In the genomic region with DNA sequence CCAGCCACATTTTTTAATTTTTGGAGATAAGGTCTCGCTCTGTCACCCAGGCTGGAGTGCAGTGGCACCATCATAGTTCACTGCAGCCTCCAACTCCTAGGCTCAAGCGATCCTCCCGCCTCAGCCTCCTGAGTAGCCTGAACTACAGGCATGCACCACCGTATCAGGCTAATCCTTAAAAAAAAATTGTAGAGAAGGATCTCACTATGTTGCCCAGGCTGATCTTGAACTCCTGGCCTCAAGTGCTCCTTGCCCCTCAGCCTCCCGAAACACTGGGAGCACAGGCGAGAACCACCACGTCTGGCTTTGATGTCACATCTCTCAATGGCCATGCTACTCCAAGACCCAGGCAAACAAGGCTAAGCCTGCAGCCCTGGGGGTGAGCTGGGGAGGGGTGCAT, we compare ENCODE assay signal across 2 cellular contexts.
TF ChIP-seq lines count a peak whose summit lies in the region.

No MANE protein-coding gene starts in this region.

TF ChIP-seq in K562, 482 proteins besides CTCF, POLR2A, EP300 and RAD21:
- TF ChIP-seq, protein P1, sequence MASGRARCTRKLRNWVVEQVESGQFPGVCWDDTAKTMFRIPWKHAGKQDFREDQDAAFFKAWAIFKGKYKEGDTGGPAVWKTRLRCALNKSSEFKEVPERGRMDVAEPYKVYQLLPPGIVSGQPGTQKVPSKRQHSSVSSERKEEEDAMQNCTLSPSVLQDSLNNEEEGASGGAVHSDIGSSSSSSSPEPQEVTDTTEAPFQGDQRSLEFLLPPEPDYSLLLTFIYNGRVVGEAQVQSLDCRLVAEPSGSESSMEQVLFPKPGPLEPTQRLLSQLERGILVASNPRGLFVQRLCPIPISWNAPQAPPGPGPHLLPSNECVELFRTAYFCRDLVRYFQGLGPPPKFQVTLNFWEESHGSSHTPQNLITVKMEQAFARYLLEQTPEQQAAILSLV (tag; IDR thresholded peaks at IDR 0.05), result no peak
- TF ChIP-seq ZNF121 (CRISPR knock-in tag; conservative IDR thresholded peaks at IDR 0.05) (peak; percentile 93), PHF20 (IDR thresholded peaks at IDR 0.05; ENCODE audit: partially characterized antibody) (no peak), ZNF174 (CRISPR knock-in tag; IDR thresholded peaks at IDR 0.05) (no peak), BMI1 (IDR thresholded peaks at IDR 0.05; ENCODE audit: low read length) (no peak), NR4A1 (CRISPR knock-in tag; IDR thresholded peaks at IDR 0.05) (no peak), NR4A1 (tag; IDR thresholded peaks at IDR 0.05) (no peak), CREBBP (IDR thresholded peaks at IDR 0.05; ENCODE audit: low read depth, low read length) (no peak), RBM25 (IDR thresholded peaks at IDR 0.05; ENCODE audit: low read depth, low read length, severe bottlenecking) (peak; percentile 31), ZBTB7A (IDR thresholded peaks at IDR 0.05; ENCODE audit: borderline replicate concordance, control insufficient read depth, low read depth, low read length) (peak; percentile 15; the same call in 1 of the 2 replicates), KLF10 (CRISPR knock-in tag; IDR thresholded peaks at IDR 0.05) (no peak), KLF13 (tag; IDR thresholded peaks at IDR 0.05; ENCODE audit: borderline replicate concordance, low read depth) (no peak), BCOR (IDR thresholded peaks at IDR 0.05) (peak; percentile 27; the same call in 1 of the 2 replicates), ZNF445 (CRISPR knock-in tag; IDR thresholded peaks at IDR 0.05; ENCODE audit: low read depth) (no peak)
- TF ChIP-seq, protein P2, sequence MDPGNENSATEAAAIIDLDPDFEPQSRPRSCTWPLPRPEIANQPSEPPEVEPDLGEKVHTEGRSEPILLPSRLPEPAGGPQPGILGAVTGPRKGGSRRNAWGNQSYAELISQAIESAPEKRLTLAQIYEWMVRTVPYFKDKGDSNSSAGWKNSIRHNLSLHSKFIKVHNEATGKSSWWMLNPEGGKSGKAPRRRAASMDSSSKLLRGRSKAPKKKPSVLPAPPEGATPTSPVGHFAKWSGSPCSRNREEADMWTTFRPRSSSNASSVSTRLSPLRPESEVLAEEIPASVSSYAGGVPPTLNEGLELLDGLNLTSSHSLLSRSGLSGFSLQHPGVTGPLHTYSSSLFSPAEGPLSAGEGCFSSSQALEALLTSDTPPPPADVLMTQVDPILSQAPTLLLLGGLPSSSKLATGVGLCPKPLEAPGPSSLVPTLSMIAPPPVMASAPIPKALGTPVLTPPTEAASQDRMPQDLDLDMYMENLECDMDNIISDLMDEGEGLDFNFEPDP (CRISPR knock-in tag; IDR thresholded peaks at IDR 0.05), result no peak
- TF ChIP-seq, protein P3, sequence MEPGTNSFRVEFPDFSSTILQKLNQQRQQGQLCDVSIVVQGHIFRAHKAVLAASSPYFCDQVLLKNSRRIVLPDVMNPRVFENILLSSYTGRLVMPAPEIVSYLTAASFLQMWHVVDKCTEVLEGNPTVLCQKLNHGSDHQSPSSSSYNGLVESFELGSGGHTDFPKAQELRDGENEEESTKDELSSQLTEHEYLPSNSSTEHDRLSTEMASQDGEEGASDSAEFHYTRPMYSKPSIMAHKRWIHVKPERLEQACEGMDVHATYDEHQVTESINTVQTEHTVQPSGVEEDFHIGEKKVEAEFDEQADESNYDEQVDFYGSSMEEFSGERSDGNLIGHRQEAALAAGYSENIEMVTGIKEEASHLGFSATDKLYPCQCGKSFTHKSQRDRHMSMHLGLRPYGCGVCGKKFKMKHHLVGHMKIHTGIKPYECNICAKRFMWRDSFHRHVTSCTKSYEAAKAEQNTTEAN (CRISPR knock-in tag; IDR thresholded peaks at IDR 0.05), result no peak

TF ChIP-seq in H1, 55 proteins besides CTCF, POLR2A, EP300 and RAD21:
- TF ChIP-seq CHD1 (IDR thresholded peaks at IDR 0.05; ENCODE audit: low read depth, low read length), result no peak
- TF ChIP-seq CTBP2 (IDR thresholded peaks at IDR 0.05; ENCODE audit: borderline replicate concordance, insufficient read depth, insufficient read length, low read length), result no peak
- TF ChIP-seq, protein P4, sequence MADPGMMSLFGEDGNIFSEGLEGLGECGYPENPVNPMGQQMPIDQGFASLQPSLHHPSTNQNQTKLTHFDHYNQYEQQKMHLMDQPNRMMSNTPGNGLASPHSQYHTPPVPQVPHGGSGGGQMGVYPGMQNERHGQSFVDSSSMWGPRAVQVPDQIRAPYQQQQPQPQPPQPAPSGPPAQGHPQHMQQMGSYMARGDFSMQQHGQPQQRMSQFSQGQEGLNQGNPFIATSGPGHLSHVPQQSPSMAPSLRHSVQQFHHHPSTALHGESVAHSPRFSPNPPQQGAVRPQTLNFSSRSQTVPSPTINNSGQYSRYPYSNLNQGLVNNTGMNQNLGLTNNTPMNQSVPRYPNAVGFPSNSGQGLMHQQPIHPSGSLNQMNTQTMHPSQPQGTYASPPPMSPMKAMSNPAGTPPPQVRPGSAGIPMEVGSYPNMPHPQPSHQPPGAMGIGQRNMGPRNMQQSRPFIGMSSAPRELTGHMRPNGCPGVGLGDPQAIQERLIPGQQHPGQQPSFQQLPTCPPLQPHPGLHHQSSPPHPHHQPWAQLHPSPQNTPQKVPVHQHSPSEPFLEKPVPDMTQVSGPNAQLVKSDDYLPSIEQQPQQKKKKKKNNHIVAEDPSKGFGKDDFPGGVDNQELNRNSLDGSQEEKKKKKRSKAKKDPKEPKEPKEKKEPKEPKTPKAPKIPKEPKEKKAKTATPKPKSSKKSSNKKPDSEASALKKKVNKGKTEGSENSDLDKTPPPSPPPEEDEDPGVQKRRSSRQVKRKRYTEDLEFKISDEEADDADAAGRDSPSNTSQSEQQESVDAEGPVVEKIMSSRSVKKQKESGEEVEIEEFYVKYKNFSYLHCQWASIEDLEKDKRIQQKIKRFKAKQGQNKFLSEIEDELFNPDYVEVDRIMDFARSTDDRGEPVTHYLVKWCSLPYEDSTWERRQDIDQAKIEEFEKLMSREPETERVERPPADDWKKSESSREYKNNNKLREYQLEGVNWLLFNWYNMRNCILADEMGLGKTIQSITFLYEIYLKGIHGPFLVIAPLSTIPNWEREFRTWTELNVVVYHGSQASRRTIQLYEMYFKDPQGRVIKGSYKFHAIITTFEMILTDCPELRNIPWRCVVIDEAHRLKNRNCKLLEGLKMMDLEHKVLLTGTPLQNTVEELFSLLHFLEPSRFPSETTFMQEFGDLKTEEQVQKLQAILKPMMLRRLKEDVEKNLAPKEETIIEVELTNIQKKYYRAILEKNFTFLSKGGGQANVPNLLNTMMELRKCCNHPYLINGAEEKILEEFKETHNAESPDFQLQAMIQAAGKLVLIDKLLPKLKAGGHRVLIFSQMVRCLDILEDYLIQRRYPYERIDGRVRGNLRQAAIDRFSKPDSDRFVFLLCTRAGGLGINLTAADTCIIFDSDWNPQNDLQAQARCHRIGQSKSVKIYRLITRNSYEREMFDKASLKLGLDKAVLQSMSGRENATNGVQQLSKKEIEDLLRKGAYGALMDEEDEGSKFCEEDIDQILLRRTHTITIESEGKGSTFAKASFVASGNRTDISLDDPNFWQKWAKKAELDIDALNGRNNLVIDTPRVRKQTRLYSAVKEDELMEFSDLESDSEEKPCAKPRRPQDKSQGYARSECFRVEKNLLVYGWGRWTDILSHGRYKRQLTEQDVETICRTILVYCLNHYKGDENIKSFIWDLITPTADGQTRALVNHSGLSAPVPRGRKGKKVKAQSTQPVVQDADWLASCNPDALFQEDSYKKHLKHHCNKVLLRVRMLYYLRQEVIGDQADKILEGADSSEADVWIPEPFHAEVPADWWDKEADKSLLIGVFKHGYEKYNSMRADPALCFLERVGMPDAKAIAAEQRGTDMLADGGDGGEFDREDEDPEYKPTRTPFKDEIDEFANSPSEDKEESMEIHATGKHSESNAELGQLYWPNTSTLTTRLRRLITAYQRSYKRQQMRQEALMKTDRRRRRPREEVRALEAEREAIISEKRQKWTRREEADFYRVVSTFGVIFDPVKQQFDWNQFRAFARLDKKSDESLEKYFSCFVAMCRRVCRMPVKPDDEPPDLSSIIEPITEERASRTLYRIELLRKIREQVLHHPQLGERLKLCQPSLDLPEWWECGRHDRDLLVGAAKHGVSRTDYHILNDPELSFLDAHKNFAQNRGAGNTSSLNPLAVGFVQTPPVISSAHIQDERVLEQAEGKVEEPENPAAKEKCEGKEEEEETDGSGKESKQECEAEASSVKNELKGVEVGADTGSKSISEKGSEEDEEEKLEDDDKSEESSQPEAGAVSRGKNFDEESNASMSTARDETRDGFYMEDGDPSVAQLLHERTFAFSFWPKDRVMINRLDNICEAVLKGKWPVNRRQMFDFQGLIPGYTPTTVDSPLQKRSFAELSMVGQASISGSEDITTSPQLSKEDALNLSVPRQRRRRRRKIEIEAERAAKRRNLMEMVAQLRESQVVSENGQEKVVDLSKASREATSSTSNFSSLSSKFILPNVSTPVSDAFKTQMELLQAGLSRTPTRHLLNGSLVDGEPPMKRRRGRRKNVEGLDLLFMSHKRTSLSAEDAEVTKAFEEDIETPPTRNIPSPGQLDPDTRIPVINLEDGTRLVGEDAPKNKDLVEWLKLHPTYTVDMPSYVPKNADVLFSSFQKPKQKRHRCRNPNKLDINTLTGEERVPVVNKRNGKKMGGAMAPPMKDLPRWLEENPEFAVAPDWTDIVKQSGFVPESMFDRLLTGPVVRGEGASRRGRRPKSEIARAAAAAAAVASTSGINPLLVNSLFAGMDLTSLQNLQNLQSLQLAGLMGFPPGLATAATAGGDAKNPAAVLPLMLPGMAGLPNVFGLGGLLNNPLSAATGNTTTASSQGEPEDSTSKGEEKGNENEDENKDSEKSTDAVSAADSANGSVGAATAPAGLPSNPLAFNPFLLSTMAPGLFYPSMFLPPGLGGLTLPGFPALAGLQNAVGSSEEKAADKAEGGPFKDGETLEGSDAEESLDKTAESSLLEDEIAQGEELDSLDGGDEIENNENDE (IDR thresholded peaks at IDR 0.05; ENCODE audit: insufficient replicate concordance, low read length), result no peak
- TF ChIP-seq HDAC2 (IDR thresholded peaks at IDR 0.05; ENCODE audit: borderline replicate concordance in 1 of 2, low read depth in 2 of 2, low read length in 2 of 2), result no peak
- no peak for TF ChIP-seq SIX5 (IDR thresholded peaks at IDR 0.05; ENCODE audit: low read depth, low read length)
- TF ChIP-seq, protein P5, sequence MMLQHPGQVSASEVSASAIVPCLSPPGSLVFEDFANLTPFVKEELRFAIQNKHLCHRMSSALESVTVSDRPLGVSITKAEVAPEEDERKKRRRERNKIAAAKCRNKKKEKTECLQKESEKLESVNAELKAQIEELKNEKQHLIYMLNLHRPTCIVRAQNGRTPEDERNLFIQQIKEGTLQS (IDR thresholded peaks at IDR 0.05; ENCODE audit: insufficient read depth, low read depth, low read length), result no peak
- TF ChIP-seq RFX5 (IDR thresholded peaks at IDR 0.05; ENCODE audit: borderline replicate concordance, low read depth, low read length), result no peak
- TF ChIP-seq FOSL1 (IDR thresholded peaks at IDR 0.05; ENCODE audit: insufficient read depth, low read depth, low read length), result no peak
- TF ChIP-seq POLR2AphosphoS5 (IDR thresholded peaks at IDR 0.05; ENCODE audit: low read depth, low read length), result no peak
- TF ChIP-seq POU5F1 (IDR thresholded peaks at IDR 0.05; ENCODE audit: low read depth, low read length), result no peak
- no peak for TF ChIP-seq RNF2 (IDR thresholded peaks at IDR 0.05; ENCODE audit: borderline replicate concordance, low read depth, low read length, missing control alignments, poor library complexity, severe bottlenecking)
- TF ChIP-seq KDM5A (IDR thresholded peaks at IDR 0.05; ENCODE audit: low read length), result no peak
- TF ChIP-seq, protein P6, sequence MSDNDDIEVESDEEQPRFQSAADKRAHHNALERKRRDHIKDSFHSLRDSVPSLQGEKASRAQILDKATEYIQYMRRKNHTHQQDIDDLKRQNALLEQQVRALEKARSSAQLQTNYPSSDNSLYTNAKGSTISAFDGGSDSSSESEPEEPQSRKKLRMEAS (IDR thresholded peaks at IDR 0.05), result no peak
